Comparison of ENCODE assay signal across 15 cellular contexts in the genomic region with DNA sequence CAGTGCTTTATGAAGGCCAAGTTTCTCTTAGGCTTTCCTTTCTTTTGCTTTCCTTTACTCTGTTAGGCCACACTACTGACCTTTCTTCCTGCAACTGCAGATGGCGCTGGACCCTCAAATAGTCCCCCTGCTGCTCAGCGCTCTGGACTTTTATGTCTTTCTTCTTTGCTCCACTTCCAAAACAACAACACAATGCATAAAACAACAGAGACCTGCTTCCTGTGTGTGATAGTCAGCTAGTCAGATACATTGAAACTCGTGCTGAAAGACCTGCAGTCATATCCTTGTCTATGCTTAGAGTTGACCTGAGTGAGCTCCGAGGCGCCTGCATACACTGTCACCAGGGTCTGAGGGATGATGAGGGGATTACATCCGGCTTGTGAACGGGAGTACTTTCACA.
A peak's percentile ranks its signal among the peaks of the same experiment; 100 is the strongest.
DNase-seq lines count a peak whose midpoint lies in the region; ATAC-seq, FAIRE-seq and TF ChIP-seq lines count a peak whose summit lies in the region.
"Had no signal": no experiment of that assay in that cellular context is flagged by ENCODE, and none has a peak within 500 bp of the region (broad histone marks: within the 10 kb centered on the region; RNA-seq: fewer than 3 reads in every experiment).

No MANE protein-coding gene starts in this region.

- no peaks in the 10 kb centered on the region for H3K9me3 Mint-ChIP-seq in T-helper 2 cell treated with Interferon-gamma antibody and Interleukin-4, amounts not matched to agents 5 μg/mL and 100 μg/mL, for 36 hours
- H3K9me3 Mint-ChIP-seq: stimulated activated memory B cell treated with anti-CD40 and anti-IgM and Interleukin-4, amounts not matched to agents 10 μg/mL and 1 μg/mL and 100 μg/mL, for 72 hours had no signal

- no peak overlapping the region for H3K14ac ChIP-seq in H1 (ENCODE audit: insufficient read length)

- WGBS in H1 (ENCODE audit: extremely low coverage in 1 of 2, insufficient coverage in 1 of 2, insufficient read length in 1 of 2, insufficient replicate concordance in 2 of 2, low coverage in 1 of 2, low lambda C conversion rate in 2 of 2, missing lambda C conversion rate in 1 of 2), 2 experiments = 48% methylated on average over 7 of the region's 7 CpGs; no CpG with 5 or more reads in 1 of the 2 experiments
- 75% methylated on average over 7 of the region's 7 CpGs for WGBS in thymus

- H2BK5ac ChIP-seq in H1 (ENCODE audit: low read depth, low read length) = no peak overlapping the region

- no peak overlapping the region for H3K4ac ChIP-seq in H1 (replicated peaks; ENCODE audit: insufficient read length, low read depth, low read length)

- H3K9me3 ChIP-seq in left ventricle myocardium inferior (replicated peaks) = no peaks in the 10 kb centered on the region
- no peaks in the 10 kb centered on the region for H3K9me3 ChIP-seq in H1 (ENCODE audit: insufficient read depth in 2 of 2, low read depth in 1 of 2, low read length in 1 of 2)
- no peaks in the 10 kb centered on the region for H3K9me3 ChIP-seq in thymus (ENCODE audit: control insufficient read depth)
- no peaks in the 10 kb centered on the region for H3K9me3 ChIP-seq in BE2C

- no peak overlapping the region for H3K9ac ChIP-seq in H1 (replicated peaks in 1 of 4; ENCODE audit: extremely low read depth in 1 of 4, low read depth in 3 of 4, low read length in 3 of 4)
- H3K9ac ChIP-seq: BLaER1 treated with 17β-estradiol and CSF1 and Interleukin-3, amounts not matched to agents 10 nM and 100 nM had no signal

- H3K36me3 Mint-ChIP-seq in T-helper 2 cell treated with Interferon-gamma antibody and Interleukin-4, amounts not matched to agents 5 μg/mL and 100 μg/mL, for 36 hours (ENCODE audit: low read depth) = no peaks in the 10 kb centered on the region
- H3K36me3 Mint-ChIP-seq: stimulated activated memory B cell treated with anti-CD40 and anti-IgM and Interleukin-4, amounts not matched to agents 10 μg/mL and 1 μg/mL and 100 μg/mL, for 72 hours had no signal

- H3K4me3 Mint-ChIP-seq in T-helper 2 cell treated with Interferon-gamma antibody and Interleukin-4, amounts not matched to agents 5 μg/mL and 100 μg/mL, for 36 hours = peak overlapping the region; percentile 2
- H3K4me3 Mint-ChIP-seq: stimulated activated memory B cell treated with anti-CD40 and anti-IgM and Interleukin-4, amounts not matched to agents 10 μg/mL and 1 μg/mL and 100 μg/mL, for 72 hours had no signal

- POLR2A ChIA-PET in H1 (lab: Charles Lee; ENCODE audit: partially characterized antibody) = no interaction called here

- H3K4me2 ChIP-seq in H1 (ENCODE audit: insufficient read depth in 1 of 2, low read depth in 2 of 2, low read length in 2 of 2) = no peak overlapping the region; a peak in 1 of 4 replicates
- H3K4me2 ChIP-seq: BLaER1 treated with 17β-estradiol and CSF1 and Interleukin-3, amounts not matched to agents 10 nM and 100 nM had no signal

- no peak overlapping the region for H4K5ac ChIP-seq in H1 (ENCODE audit: insufficient read length, low read depth, low read length)

- H3K79me2 ChIP-seq in H1 (ENCODE audit: control insufficient read depth in 1 of 2, insufficient read depth in 2 of 2, low read length in 2 of 2) = no peaks in the 10 kb centered on the region

- H3K27ac ChIP-seq in left ventricle myocardium inferior (replicated peaks) (no peak overlapping the region), H1 (ENCODE audit: low read depth, low read length) (no peak overlapping the region), thymus (ENCODE audit: low read depth) (peak overlapping the region; percentile 79)
- H3K27ac ChIP-seq: BLaER1 treated with 17β-estradiol and CSF1 and Interleukin-3, amounts not matched to agents 10 nM and 100 nM had no signal

- peaks cover 34% of the 10 kb centered on the region for H3K4me1 Mint-ChIP-seq in T-helper 2 cell treated with Interferon-gamma antibody and Interleukin-4, amounts not matched to agents 5 μg/mL and 100 μg/mL, for 36 hours (ENCODE audit: low read depth)

- DNase-seq in left ventricle myocardium inferior (no peak), left cardiac atrium (no peak), H1 (ENCODE audit: low read depth in 1 of 2, low spot score in 2 of 2) (no peak), HuH-7.5 (ENCODE audit: low spot score) (no peak), BE2C (no peak)
- no peak for DNase-seq in T-helper 2 cell treated with Interferon-gamma antibody and Interleukin-4, amounts not matched to agents 5 μg/mL and 100 μg/mL, for 36 hours (ENCODE audit: low spot score)
- DNase-seq: aorta; NCI-H1092 treated with DMSO at 0.1 percent for 48 hours; NCI-H69; stimulated activated CD4-positive, alpha-beta T cell treated with anti-CD3 and anti-CD28 coated beads, Interleukin-1b, Interleukin-23, amount 100 ng/mL, for 48 hours had no signal

- no peak for TF ChIP-seq POLR2A in H1 (IDR thresholded peaks at IDR 0.05; ENCODE audit: control extremely low read depth in 1 of 2, low read depth in 2 of 2, low read length in 2 of 2)

- H3K18ac ChIP-seq in H1 (ENCODE audit: extremely low read depth, low read length) = no peak overlapping the region

- H2AK5ac ChIP-seq in H1 (ENCODE audit: low read depth, low read length) = no peak overlapping the region

- no peak overlapping the region for H2BK12ac ChIP-seq in H1 (ENCODE audit: low read depth, low read length)

- H3K27ac Mint-ChIP-seq in T-helper 2 cell treated with Interferon-gamma antibody and Interleukin-4, amounts not matched to agents 5 μg/mL and 100 μg/mL, for 36 hours = peak overlapping the region; percentile 27
- H3K27ac Mint-ChIP-seq: stimulated activated memory B cell treated with anti-CD40 and anti-IgM and Interleukin-4, amounts not matched to agents 10 μg/mL and 1 μg/mL and 100 μg/mL, for 72 hours had no signal

- no peak overlapping the region for H4K91ac ChIP-seq in H1 (replicated peaks; ENCODE audit: insufficient read length, low read length)

- TF ChIP-seq EP300 in H1 (IDR thresholded peaks at IDR 0.05; ENCODE audit: borderline replicate concordance in 1 of 2, low read depth in 2 of 2, low read length in 2 of 2) = no peak

- CTCF ChIA-PET in H1 (lab: Charles Lee; ENCODE audit: partially characterized antibody) = interaction anchor here (0.6 to 2.7 kb wide), 11 partner anchors 8 to 171 kb away, joined by 3 to 19 read pairs (median 4); no protein-coding TSS in a partner anchor

- no peak overlapping the region for H2BK20ac ChIP-seq in H1 (ENCODE audit: low read length)

- H4K20me1 ChIP-seq in H1 (replicated peaks in 1 of 2; ENCODE audit: control insufficient read depth in 1 of 2, insufficient read depth in 2 of 2, low read length in 2 of 2) = no peaks in the 10 kb centered on the region
- H4K20me1 ChIP-seq: BLaER1 treated with 17β-estradiol and CSF1 and Interleukin-3, amounts not matched to agents 10 nM and 100 nM had no signal

- FAIRE-seq in H1 (lab: Jason Lieb, UNC) = peak; percentile 60

- no peak overlapping the region for H4K8ac ChIP-seq in H1 (ENCODE audit: extremely low read depth, insufficient read depth, low read length)

- intact Hi-C loops in left ventricle myocardium inferior (cut with micrococcal nuclease) = no loop called here
- intact Hi-C loops in left cardiac atrium (cut with DNase I) = no loop called here

- H2AFZ ChIP-seq in H1 (ENCODE audit: low read length) = no peak overlapping the region

- peak; percentile 66 to 69 for TF ChIP-seq RAD21 in H1 (IDR thresholded peaks at IDR 0.05 in 1 of 2, conservative IDR thresholded peaks at IDR 0.05 in 1 of 2; ENCODE audit: low read depth in 2 of 2, low read length in 2 of 2)

- H3K36me3 ChIP-seq in left ventricle myocardium inferior (no peaks in the 10 kb centered on the region), H1 (ENCODE audit: control insufficient read depth in 2 of 4, insufficient read depth in 4 of 4, low read length in 3 of 4) (no peaks in the 10 kb centered on the region), thymus (ENCODE audit: control insufficient read depth, insufficient read depth) (no peaks in the 10 kb centered on the region), BE2C (no peaks in the 10 kb centered on the region)
- H3K36me3 ChIP-seq: BLaER1 treated with 17β-estradiol and CSF1 and Interleukin-3, amounts not matched to agents 10 nM and 100 nM had no signal

- no peaks in the 10 kb centered on the region for H3K27me3 ChIP-seq in left ventricle myocardium inferior (ENCODE audit: low read depth)
- no peaks in the 10 kb centered on the region; a peak in 1 of 7 replicates for H3K27me3 ChIP-seq in H1 (replicated peaks in 1 of 4; ENCODE audit: control insufficient read depth in 3 of 4, extremely low read depth in 1 of 4, insufficient read depth in 3 of 4, low read length in 3 of 4)
- H3K27me3 ChIP-seq in thymus (ENCODE audit: control insufficient read depth, insufficient read depth) = no peaks in the 10 kb centered on the region
- H3K27me3 ChIP-seq in BE2C = no peaks in the 10 kb centered on the region

- no peaks in the 10 kb centered on the region for H3K79me1 ChIP-seq in H1 (ENCODE audit: low read depth, low read length)

- H3K4me3 ChIP-seq in left ventricle myocardium inferior (no peak overlapping the region), H1 (ENCODE audit: extremely low read depth in 1 of 4, insufficient read depth in 2 of 4, low read depth in 3 of 4, low read length in 4 of 4) (no peak overlapping the region), thymus (ENCODE audit: low read length) (no peak overlapping the region), BE2C (ENCODE audit: low read depth, low read length) (no peak overlapping the region)
- H3K4me3 ChIP-seq: BLaER1 treated with 17β-estradiol and CSF1 and Interleukin-3, amounts not matched to agents 10 nM and 100 nM; lung had no signal

- no peak overlapping the region for H2BK15ac ChIP-seq in H1 (ENCODE audit: low read length)

- H3K27me3 Mint-ChIP-seq in T-helper 2 cell treated with Interferon-gamma antibody and Interleukin-4, amounts not matched to agents 5 μg/mL and 100 μg/mL, for 36 hours (ENCODE audit: low read depth) = no peaks in the 10 kb centered on the region
- H3K27me3 Mint-ChIP-seq: stimulated activated memory B cell treated with anti-CD40 and anti-IgM and Interleukin-4, amounts not matched to agents 10 μg/mL and 1 μg/mL and 100 μg/mL, for 72 hours had no signal

- H3K4me1 ChIP-seq in left ventricle myocardium inferior (peaks cover 2% of the 10 kb centered on the region), H1 (replicated peaks in 1 of 4; ENCODE audit: control insufficient read depth in 3 of 4, insufficient read depth in 4 of 4, low read length in 3 of 4) (peaks cover 1 to 8% (median 2%) of the 10 kb centered on the region in 4 experiments; a peak in 3 of 7 replicates), thymus (ENCODE audit: control insufficient read depth, insufficient read depth, low read length) (peaks cover 14% of the 10 kb centered on the region), BE2C (no peaks in the 10 kb centered on the region)

- H3K23me2 ChIP-seq in H1 (ENCODE audit: low read depth, low read length) = no peaks in the 10 kb centered on the region

- no peak overlapping the region for H2BK120ac ChIP-seq in H1 (replicated peaks; ENCODE audit: low read depth, low read length)

- H3K23ac ChIP-seq in H1 (ENCODE audit: insufficient read length) = no peak overlapping the region

- TF ChIP-seq CTCF in left ventricle myocardium inferior (IDR thresholded peaks at IDR 0.05; ENCODE audit: borderline replicate concordance) = peak; percentile 27
- TF ChIP-seq CTCF in H1 (IDR thresholded peaks at IDR 0.05; ENCODE audit: control extremely low read depth in 1 of 3, insufficient read depth in 1 of 3, low read depth in 1 of 3, low read length in 3 of 3) = peak; percentile 40 to 71 (median 54)
- TF ChIP-seq CTCF in BE2C (IDR thresholded peaks at IDR 0.05; ENCODE audit: low read depth, low read length) = no peak

- no peak overlapping the region for H3K56ac ChIP-seq in H1 (replicated peaks; ENCODE audit: insufficient read length, low read depth, low read length)

- no peak for ATAC-seq in left cardiac atrium
- ATAC-seq in GM21737 (IDR thresholded peaks at IDR 0.05; ENCODE audit: unreplicated experiment) = no peak
- ATAC-seq: stimulated activated memory B cell treated with anti-CD40 and anti-IgM and Interleukin-4, amounts not matched to agents 10 μg/mL and 1 μg/mL and 100 μg/mL, for 72 hours had no signal
